In genomic region chr1:159014851-159015250, GRCh38 we compare ENCODE assay signal across 11 cellular contexts. TPM values are rescaled to one million over a fixed set of nuclear protein-coding genes. Genes with fewer than 3 reads are reported as not detected.
DNase-seq lines count a peak whose midpoint lies in the region; TF ChIP-seq lines count a peak whose summit lies in the region.
"Had no signal": no experiment of that assay in that cellular context is flagged by ENCODE, and none has a peak within 500 bp of the region (broad histone marks: within the 10 kb centered on the region; RNA-seq: fewer than 3 reads in every experiment).

No MANE protein-coding gene starts in this region.

- H3K4me3 ChIP-seq in OCI-LY1 (ENCODE audit: low read depth, low read length, poor library complexity, severe bottlenecking) (no peak overlapping the region), coronary artery (peak overlapping the region; percentile 26), skin epidermis (no peak overlapping the region)

- no peaks in the 10 kb centered on the region for H3K27me3 ChIP-seq in OCI-LY1 (ENCODE audit: insufficient read depth, low read length)

- peaks cover 42% of the 10 kb centered on the region for H3K4me1 ChIP-seq in OCI-LY1 (ENCODE audit: insufficient read depth, low read length, severe bottlenecking)

- H3K27ac ChIP-seq in OCI-LY1 (ENCODE audit: low read depth, low read length, poor library complexity, severe bottlenecking) (peak overlapping the region; percentile 63), coronary artery (peak overlapping the region in 1 of 2 donors; percentile 35), skin epidermis (peak overlapping the region in 18 of 21 experiments; percentile 38 to 97 (median 66))
- H3K27ac ChIP-seq: thoracic aorta had no signal

- peaks cover 58% of the 10 kb centered on the region for H3K4me1 Mint-ChIP-seq in T-helper 2 cell treated with Interferon-gamma antibody and Interleukin-4, amounts not matched to agents 5 μg/mL and 100 μg/mL, for 36 hours (ENCODE audit: low read depth)

- H3K9me3 Mint-ChIP-seq in T-helper 2 cell treated with Interferon-gamma antibody and Interleukin-4, amounts not matched to agents 5 μg/mL and 100 μg/mL, for 36 hours = no peaks in the 10 kb centered on the region

- no peak overlapping the region for H2AFZ ChIP-seq in OCI-LY1 (ENCODE audit: low read length)

- H3K9ac ChIP-seq in OCI-LY1 (ENCODE audit: low read length) = no peak overlapping the region

- no peak overlapping the region for H3K4me2 ChIP-seq in OCI-LY1 (ENCODE audit: low read length)

- no peaks in the 10 kb centered on the region for H3K9me3 ChIP-seq in OCI-LY1 (ENCODE audit: low read length)
- H3K9me3 ChIP-seq: thoracic aorta had no signal

- peaks cover 87% of the 10 kb centered on the region for H3K36me3 Mint-ChIP-seq in T-helper 2 cell treated with Interferon-gamma antibody and Interleukin-4, amounts not matched to agents 5 μg/mL and 100 μg/mL, for 36 hours (ENCODE audit: low read depth)

- peaks cover 70% of the 10 kb centered on the region for H3K36me3 ChIP-seq in OCI-LY1 (ENCODE audit: insufficient read depth, low read length)

- H3K9me2 ChIP-seq in OCI-LY1 (ENCODE audit: low read depth, low read length) = no peaks in the 10 kb centered on the region

- in situ Hi-C loops in G401 (cut with HindIII; ENCODE audit: low sequenced_read_pairs) = no loop called here

- H4K20me1 ChIP-seq in OCI-LY1 (ENCODE audit: insufficient read depth, low read length) = no peaks in the 10 kb centered on the region

- H3F3A ChIP-seq in OCI-LY1 (ENCODE audit: insufficient read depth, low read length) = no peaks in the 10 kb centered on the region

- no peaks in the 10 kb centered on the region for H3K27me3 Mint-ChIP-seq in T-helper 2 cell treated with Interferon-gamma antibody and Interleukin-4, amounts not matched to agents 5 μg/mL and 100 μg/mL, for 36 hours (ENCODE audit: low read depth)

- peak overlapping the region; percentile 93 for H3K4me3 Mint-ChIP-seq in T-helper 2 cell treated with Interferon-gamma antibody and Interleukin-4, amounts not matched to agents 5 μg/mL and 100 μg/mL, for 36 hours

- no peak for DNase-seq in T-helper 2 cell treated with Interferon-gamma antibody and Interleukin-4, amounts not matched to agents 5 μg/mL and 100 μg/mL, for 36 hours (ENCODE audit: low spot score)
- DNase-seq in T-helper 2 cell = no peak
- DNase-seq in coronary artery (ENCODE audit: low spot score) = no peak
- no peak for DNase-seq in G401 (ENCODE audit: low spot score)
- DNase-seq in glomerular visceral epithelial cell (ENCODE audit: extremely low spot score) = no peak
- DNase-seq in NCI-H146 treated with DMSO at 0.1 percent for 48 hours (lab: John Stamatoyannopoulos, UW; ENCODE audit: unreplicated experiment) = no peak
- DNase-seq: cortex of kidney, SHP77 treated with DMSO at 0.1 percent for 48 hours had no signal

- TF ChIP-seq CTCF in OCI-LY1 (IDR thresholded peaks at IDR 0.05; ENCODE audit: low read length) (no peak), coronary artery (IDR thresholded peaks at IDR 0.05) (no peak)

- peaks cover 41% of the 10 kb centered on the region for H3K79me2 ChIP-seq in OCI-LY1 (ENCODE audit: insufficient read depth, low read length)

- H3K27ac Mint-ChIP-seq in T-helper 2 cell treated with Interferon-gamma antibody and Interleukin-4, amounts not matched to agents 5 μg/mL and 100 μg/mL, for 36 hours = peak overlapping the region; percentile 98

RNA-seq across cellular contexts. Expression of gene IFI16, which starts 5.1 kb away (rescaled TPM):
- not detected in 2 replicates for total RNA-seq in G401 (2014; rRNA removed; shearing (Covaris generic))
